ENCODE assay signal across 10 cellular contexts in genomic region chr16:77789085-77789611, GRCh38. TPM values are rescaled to one million over a fixed set of nuclear protein-coding genes. Genes with fewer than 3 reads are reported as not detected.
DNase-seq lines count a peak whose midpoint lies in the region; ATAC-seq, FAIRE-seq and TF ChIP-seq lines count a peak whose summit lies in the region.
"Had no signal": no experiment of that assay in that cellular context is flagged by ENCODE, and none has a peak within 500 bp of the region (broad histone marks: within the 10 kb centered on the region; RNA-seq: fewer than 3 reads in every experiment).

No MANE protein-coding gene starts in this region.

- H3K27me3 ChIP-seq in BJ (ENCODE audit: control insufficient read depth, insufficient read depth, low read length) = peaks cover 5% of the 10 kb centered on the region; the same call in 1 of the 2 replicates
- H3K27me3 ChIP-seq in HUES64 (ENCODE audit: insufficient read depth, low read length) = peaks cover 40% of the 10 kb centered on the region
- H3K27me3 ChIP-seq in endothelial cell of umbilical vein (ENCODE audit: control insufficient read depth in 2 of 2, insufficient read depth in 2 of 2, low read length in 2 of 2) = peaks cover 28 to 41% of the 10 kb centered on the region in 2 experiments

- intact Hi-C loops in endothelial cell of umbilical vein (cut with micrococcal nuclease) = loop anchor here (2.0 to 5.0 kb wide), 6 partner anchors 46 to 192 kb away; partner anchors contain the start of gene NUDT7

- H3K36me3 ChIP-seq in BJ (ENCODE audit: control insufficient read depth, insufficient read depth, low read length) (no peaks in the 10 kb centered on the region), HUES64 (ENCODE audit: insufficient read depth, low read length) (no peaks in the 10 kb centered on the region; the same call in 1 of the 2 replicates), endothelial cell of umbilical vein (ENCODE audit: control insufficient read depth in 2 of 2, extremely low read depth in 1 of 2, insufficient read depth in 2 of 2, low read length in 2 of 2) (no peaks in the 10 kb centered on the region)

- H3K27ac ChIP-seq in HUES64 (ENCODE audit: low read depth, low read length) (no peak overlapping the region), endothelial cell of umbilical vein (ENCODE audit: insufficient read depth, low read depth, low read length) (no peak overlapping the region)

- FAIRE-seq in endothelial cell of umbilical vein (lab: Jason Lieb, UNC) = peak; percentile 67
- FAIRE-seq: GM12892 had no signal

- no peak for TF ChIP-seq POLR2A in endothelial cell of umbilical vein (IDR thresholded peaks at IDR 0.05; ENCODE audit: low read depth, low read length)

- peak overlapping the region; percentile 53 for H3K4me3 ChIP-seq in BJ (ENCODE audit: low read depth, low read length)
- H3K4me3 ChIP-seq in HUES64 (ENCODE audit: low read length) = peak overlapping the region; percentile 79
- peak overlapping the region in 2 of 3 experiments; percentile 41 to 61 for H3K4me3 ChIP-seq in endothelial cell of umbilical vein (replicated peaks in 1 of 3; ENCODE audit: insufficient read depth in 1 of 3, low read depth in 1 of 3, low read length in 3 of 3)

- H3K4me1 ChIP-seq in HUES64 (ENCODE audit: insufficient read depth, low read length) (0 out of 2 replicates have a peak, but pooled peaks cover 4% of the 10 kb centered on the region), endothelial cell of umbilical vein (ENCODE audit: control insufficient read depth, extremely low read depth, insufficient read depth, low read length) (peaks cover 4% of the 10 kb centered on the region)

- peaks cover 66% of the 10 kb centered on the region for H3K27me3 Mint-ChIP-seq in nephron progenitor cell (ENCODE audit: low read depth, poor library complexity)

- POLR2A ChIA-PET in BJ (lab: Charles Lee) = no interaction called here
- POLR2A ChIA-PET in endothelial cell of umbilical vein (lab: Charles Lee) = interaction anchor here (1.3 kb wide), 1 partner anchor 45 kb away, joined by 3 read pairs; no protein-coding TSS in a partner anchor

- no peak for DNase-seq in BJ (ENCODE audit: low read depth)
- no peak for DNase-seq in endothelial cell of umbilical vein (ENCODE audit: low read depth, low spot score)
- peak; percentile 8 for DNase-seq in nephron progenitor cell
- DNase-seq in NCI-H2081 treated with DMSO at 0.1 percent for 48 hours (lab: John Stamatoyannopoulos, UW) = no peak
- DNase-seq in NCI-H2196 (lab: John Stamatoyannopoulos, UW; ENCODE audit: unreplicated experiment) = no peak
- DNase-seq: activated effector memory CD4-positive, alpha-beta T cell treated with anti-CD3 and anti-CD28 coated beads, Interleukin-2, amount 50 U/mL, for 16 hours had no signal

- H3K4me3 Mint-ChIP-seq in nephron progenitor cell = peak overlapping the region; percentile 92

- dilution Hi-C loops in endothelial cell of umbilical vein (cut with MboI; ENCODE audit: extremely low pct_ligation_motif_present, low sequenced_read_pairs) = no loop called here

- H3K4me2 ChIP-seq in endothelial cell of umbilical vein (ENCODE audit: insufficient read depth, low read length) = peak overlapping the region; percentile 71

- peak overlapping the region; percentile 89 for H2AFZ ChIP-seq in endothelial cell of umbilical vein (ENCODE audit: low read depth, low read length)

- WGBS in HUES64 = under 1% methylated on average over 22 of the region's 25 CpGs

- no TSS peak for BruUV-seq in endothelial cell of umbilical vein (replicated peaks; lab: Mats Ljungman, UMichigan)

- H3K4me1 Mint-ChIP-seq in nephron progenitor cell = peaks cover 36% of the 10 kb centered on the region

- CTCF ChIA-PET in BJ (lab: Yijun Ruan, JAX) (no interaction called here), endothelial cell of umbilical vein (lab: Charles Lee) (interaction anchor here (0.7 to 2.3 kb wide), 7 partner anchors 8 to 162 kb away, joined by 3 to 6 read pairs (median 3); partner anchors contain the start of gene NUDT7)

- H3K9me3 ChIP-seq in HUES64 (ENCODE audit: insufficient read depth, low read depth, low read length) (no peaks in the 10 kb centered on the region), endothelial cell of umbilical vein (replicated peaks; ENCODE audit: control insufficient read depth, insufficient read depth, low read length) (no peaks in the 10 kb centered on the region)

- no peaks in the 10 kb centered on the region for H3K36me3 Mint-ChIP-seq in nephron progenitor cell (ENCODE audit: low read depth)

- ATAC-seq in GM18861 (IDR thresholded peaks at IDR 0.05; ENCODE audit: unreplicated experiment) = no peak
- no peak for ATAC-seq in HG02840 (IDR thresholded peaks at IDR 0.05; ENCODE audit: low FRiP score, unreplicated experiment)

- no peaks in the 10 kb centered on the region for H4K20me1 ChIP-seq in endothelial cell of umbilical vein (replicated peaks; ENCODE audit: control insufficient read depth, extremely low read depth, insufficient read depth, low read length)

- no peaks in the 10 kb centered on the region for H3K79me2 ChIP-seq in endothelial cell of umbilical vein (ENCODE audit: control insufficient read depth, insufficient read depth, low read length)

- no peaks in the 10 kb centered on the region for H3K9me1 ChIP-seq in endothelial cell of umbilical vein (replicated peaks; ENCODE audit: control insufficient read depth, extremely low read depth, insufficient read depth, low read length)

- no peak overlapping the region for H3K27ac Mint-ChIP-seq in nephron progenitor cell

- H3K9me3 Mint-ChIP-seq in nephron progenitor cell = no peaks in the 10 kb centered on the region

- no peak for TF ChIP-seq CTCF in BJ (IDR thresholded peaks at IDR 0.05; ENCODE audit: insufficient read depth, low read depth, low read length)
- no peak for TF ChIP-seq CTCF in endothelial cell of umbilical vein (IDR thresholded peaks at IDR 0.05; ENCODE audit: extremely low read depth in 1 of 2, insufficient read depth in 1 of 2, low read depth in 1 of 2, low read length in 2 of 2)
- no peak for TF ChIP-seq CTCF in nephron progenitor cell (IDR thresholded peaks at IDR 0.05)

- H3K9ac ChIP-seq in HUES64 (ENCODE audit: low read depth, low read length) = peak overlapping the region; percentile 49
- H3K9ac ChIP-seq in endothelial cell of umbilical vein (replicated peaks; ENCODE audit: extremely low read depth, insufficient read depth, low read length) = no peak overlapping the region

TF ChIP-seq in endothelial cell of umbilical vein, 7 proteins besides CTCF, POLR2A, EP300 and RAD21:
- TF ChIP-seq EZH2 (IDR thresholded peaks at IDR 0.05; ENCODE audit: borderline replicate concordance, low read depth, low read length, severe bottlenecking) = no peak
- no peak for TF ChIP-seq JUN (IDR thresholded peaks at IDR 0.05; ENCODE audit: borderline replicate concordance, insufficient read depth, insufficient read length, low read depth)
- no peak for TF ChIP-seq MAX (IDR thresholded peaks at IDR 0.05; ENCODE audit: insufficient read depth, insufficient read length)
TF ChIP-seq in endothelial cell of umbilical vein: peak in this region for 0.

RNA-seq across cellular contexts. Expression of gene VAT1L, which starts 0.8 kb away (rescaled TPM):
- 4.7 and 6.5 TPM in 2 replicates for polyA plus RNA-seq in BJ (2011; rRNA removed)
- polyA minus RNA-seq in BJ (2011; rRNA and poly(A)+ RNA removed) = 2.4 and 3.4 TPM in 2 replicates
- 82.7 TPM for polyA plus RNA-seq in HUES64 (2013, experiment 1 of 2)
- polyA plus RNA-seq in HUES64 (2013, experiment 2 of 2) = 82.3 TPM
- 1.5 and 2.1 TPM in 2 replicates for total RNA-seq in endothelial cell of umbilical vein
- 0.46 and 0.56 TPM in 2 replicates for polyA plus RNA-seq in endothelial cell of umbilical vein
- 0.97 and 1.0 TPM in 2 replicates for polyA plus RNA-seq in endothelial cell of umbilical vein (2011; cell fraction: cytosol; rRNA removed)
- polyA plus RNA-seq in endothelial cell of umbilical vein (2011; cell fraction: nucleus; rRNA removed) = 0.52 and 0.65 TPM in 2 replicates
- polyA plus RNA-seq in endothelial cell of umbilical vein (2012) = 0.25 and 0.58 TPM in 2 replicates
- polyA minus RNA-seq in endothelial cell of umbilical vein = 1.2 and 1.8 TPM in 2 replicates
- not detected for polyA minus RNA-seq in endothelial cell of umbilical vein (2011; cell fraction: cytosol; rRNA and poly(A)+ RNA removed)
- polyA minus RNA-seq in endothelial cell of umbilical vein (2011; cell fraction: nucleus; rRNA and poly(A)+ RNA removed) = 0.34 and 0.48 TPM in 2 replicates
